8 cellular contexts compared by ENCODE assay signal in genomic region chr1:100894622-100895539, GRCh38. TPM values are rescaled to one million over a fixed set of nuclear protein-coding genes. Genes with fewer than 3 reads are reported as not detected.
DNase-seq lines count a peak whose midpoint lies in the region; ATAC-seq and TF ChIP-seq lines count a peak whose summit lies in the region.

A gene with protein sequence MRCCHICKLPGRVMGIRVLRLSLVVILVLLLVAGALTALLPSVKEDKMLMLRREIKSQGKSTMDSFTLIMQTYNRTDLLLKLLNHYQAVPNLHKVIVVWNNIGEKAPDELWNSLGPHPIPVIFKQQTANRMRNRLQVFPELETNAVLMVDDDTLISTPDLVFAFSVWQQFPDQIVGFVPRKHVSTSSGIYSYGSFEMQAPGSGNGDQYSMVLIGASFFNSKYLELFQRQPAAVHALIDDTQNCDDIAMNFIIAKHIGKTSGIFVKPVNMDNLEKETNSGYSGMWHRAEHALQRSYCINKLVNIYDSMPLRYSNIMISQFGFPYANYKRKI (minus strand): TSS chr1:100894842. CDS start chr1:100888757, 6,085 bp downstream.

- TF ChIP-seq CTCF in astrocyte of the spinal cord (IDR thresholded peaks at IDR 0.05; ENCODE audit: low read depth, low read length) = no peak

- peak within 1 kb of the TSS; percentile 96 for H3K4me3 ChIP-seq in astrocyte of the spinal cord (ENCODE audit: low read depth, low read length)

- peak; percentile 65 to 76 for DNase-seq in NCI-H187 (lab: John Stamatoyannopoulos, UW)
- DNase-seq in T-helper 9 cell = peak; percentile 49
- DNase-seq in astrocyte of the spinal cord (ENCODE audit: low read depth, low spot score) = peak; percentile 80
- peak; percentile 73 to 87 for DNase-seq in hippocampal formation (lab: John Stamatoyannopoulos, UW)
- peak; percentile 90 for DNase-seq in renal cortical epithelial cell (ENCODE audit: low read depth)
- no peak for DNase-seq in cortex of kidney (lab: John Stamatoyannopoulos, UW)

- peak; percentile 29 for ATAC-seq in GM18499 (IDR thresholded peaks at IDR 0.05; ENCODE audit: insufficient read depth, unreplicated experiment)
- peak; percentile 43 for ATAC-seq in HG02938 (IDR thresholded peaks at IDR 0.05; ENCODE audit: unreplicated experiment)

- in situ Hi-C loops in astrocyte of the spinal cord (cut with HindIII; ENCODE audit: low sequenced_read_pairs) = no loop called here

RNA-seq across cellular contexts. Expression of the gene that starts here (rescaled TPM):
- 8.0 and 9.1 TPM in 2 replicates for total RNA-seq in renal cortical epithelial cell
